Comparison of ENCODE assay signal across 9 cellular contexts in the genomic region with DNA sequence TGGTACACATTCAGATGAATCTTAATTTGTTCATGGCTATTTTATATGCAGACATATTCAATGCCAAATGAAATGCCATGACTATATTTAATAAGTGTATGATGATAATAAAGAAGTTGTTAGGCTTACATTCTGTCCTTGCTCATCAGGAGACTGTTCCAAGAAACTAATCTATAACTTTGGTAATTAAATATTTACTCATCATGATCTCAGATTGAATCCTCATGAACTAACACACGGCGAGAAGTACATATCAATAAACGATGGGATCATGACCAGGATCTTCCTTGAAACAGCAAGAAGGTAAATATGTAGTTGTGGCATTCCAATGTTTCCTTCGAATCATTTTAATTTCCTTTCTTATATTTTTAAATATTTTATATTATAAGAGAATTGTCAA.
"Had no signal": no experiment of that assay in that cellular context is flagged by ENCODE, and none has a peak within 500 bp of the region (broad histone marks: within the 10 kb centered on the region; RNA-seq: fewer than 3 reads in every experiment).

No MANE protein-coding gene starts in this region.

- ATAC-seq: GM23338, HCT116 had no signal

- H3K4me1 ChIP-seq: HAP-1 had no signal

- H3K9me3 ChIP-seq: HAP-1 had no signal

- H3K27ac ChIP-seq: GM23248 had no signal

- H3K9ac ChIP-seq: GM23248 had no signal

- H3K4me3 ChIP-seq: GM23248, GM23338, HAP-1 had no signal

- DNase-seq: GOT3, H7, H9, HCEC 1CT, HFFc6 had no signal

- H2AFZ ChIP-seq: GM23248, GM23338 had no signal

- H3K4me2 ChIP-seq: GM23338 had no signal

- H3K36me3 ChIP-seq: HAP-1 had no signal
